Comparison of ENCODE assay signal across 18 cellular contexts in genomic region chr4:70712604-70713452, GRCh38. TPM values are rescaled to one million over a fixed set of nuclear protein-coding genes. Genes with fewer than 3 reads are reported as not detected.
A peak's percentile ranks its signal among the peaks of the same experiment; 100 is the strongest.
DNase-seq lines count a peak whose midpoint lies in the region; ATAC-seq, FAIRE-seq and TF ChIP-seq lines count a peak whose summit lies in the region.
"Had no signal": no experiment of that assay in that cellular context is flagged by ENCODE, and none has a peak within 500 bp of the region (broad histone marks: within the 10 kb centered on the region; RNA-seq: fewer than 3 reads in every experiment).

No MANE protein-coding gene starts in this region.

- H3K4me1 Mint-ChIP-seq in nephron progenitor cell = peaks cover 46% of the 10 kb centered on the region
- peaks cover 40% of the 10 kb centered on the region for H3K4me1 Mint-ChIP-seq in activated T-helper 2 cell treated with anti-CD3 and anti-CD28 coated beads, Interferon-gamma antibody, Interleukin-2, Interleukin-4, amounts not matched to agents 10 μg/mL and 5 μg/mL and 100 μg/mL, durations not matched to agents 14 hours and 24 hours and 36 hours (ENCODE audit: low read depth)

- no TSS peak for BruUV-seq in GM12878 (replicated peaks; lab: Mats Ljungman, UMichigan)

- CTCF ChIA-PET in GM12878 (lab: Yijun Ruan, JAX) = interaction anchor here (0.6 to 5.0 kb wide), 10 partner anchors 9 to 531 kb away, joined by 3 to 41 read pairs (median 4); partner anchors contain the start of gene RUFY3

- peak overlapping the region; percentile 37 for H2AFZ ChIP-seq in GM12878 (ENCODE audit: control insufficient read depth, low read depth, low read length)

- H3K27me3 ChIP-seq in DOHH2 (ENCODE audit: control insufficient read depth, low read length) (no peaks in the 10 kb centered on the region), GM12878 (replicated peaks in 1 of 2; ENCODE audit: control insufficient read depth in 2 of 2, insufficient read depth in 2 of 2, low read length in 1 of 2) (no peaks in the 10 kb centered on the region), HAP-1 (ENCODE audit: low read depth) (no peaks in the 10 kb centered on the region)
- H3K27me3 ChIP-seq: MG63, SJCRH30 had no signal

- H3K36me3 ChIP-seq in DOHH2 (ENCODE audit: control insufficient read depth, low read length) = peaks cover 4% of the 10 kb centered on the region; the same call in 1 of the 2 replicates
- no peaks in the 10 kb centered on the region for H3K36me3 ChIP-seq in GM12878 (ENCODE audit: control insufficient read depth in 2 of 2, insufficient read depth in 2 of 2, low read length in 1 of 2)
- H3K36me3 ChIP-seq in HAP-1 (replicated peaks) = no peaks in the 10 kb centered on the region
- H3K36me3 ChIP-seq: MG63, SJCRH30 had no signal

- no peaks in the 10 kb centered on the region for H3K36me3 Mint-ChIP-seq in nephron progenitor cell (ENCODE audit: low read depth)
- no peaks in the 10 kb centered on the region for H3K36me3 Mint-ChIP-seq in activated T-helper 2 cell treated with anti-CD3 and anti-CD28 coated beads, Interferon-gamma antibody, Interleukin-2, Interleukin-4, amounts not matched to agents 10 μg/mL and 5 μg/mL and 100 μg/mL, durations not matched to agents 14 hours and 24 hours and 36 hours (ENCODE audit: low read depth)
- H3K36me3 Mint-ChIP-seq: brain, mesothelial cell of epicardium had no signal

- no peak for FAIRE-seq in GM12878 (lab: Jason Lieb, UNC)
- FAIRE-seq: small intestine, TTC549 had no signal

- POLR2A ChIA-PET in GM12878 (lab: Charles Lee) = interaction anchor here (0.6 to 1.9 kb wide), 7 partner anchors 9 to 44 kb away, joined by 3 to 7 read pairs (median 5); no protein-coding TSS in a partner anchor

- intact Hi-C loops in GM12878 (cut with micrococcal nuclease; ENCODE audit: unreplicated experiment) = no loop called here
- intact Hi-C loops in activated T-helper 2 cell treated with anti-CD3 and anti-CD28 coated beads, Interferon-gamma antibody, Interleukin-2, Interleukin-4, amounts not matched to agents 10 μg/mL and 5 μg/mL and 100 μg/mL, durations not matched to agents 14 hours and 24 hours and 36 hours (cut with micrococcal nuclease) = no loop called here

- no peak for TF ChIP-seq RAD21 in GM12878 (IDR thresholded peaks at IDR 0.05; ENCODE audit: insufficient read depth, low read depth, low read length)

- TF ChIP-seq POLR2A in GM12878 (IDR thresholded peaks at IDR 0.05; ENCODE audit: low read depth, low read length) = no peak

- ATAC-seq in HG02885 (IDR thresholded peaks at IDR 0.05; ENCODE audit: poor library complexity, unreplicated experiment) (peak; percentile 6), GM12878 (no peak)

- no peak for DNase-seq in GM12878 (ENCODE audit: low read depth, low spot score)
- no peak for DNase-seq in nephron progenitor cell
- DNase-seq in cerebellum (ENCODE audit: low spot score) = no peak
- no peak for DNase-seq in activated T-helper 2 cell treated with anti-CD3 and anti-CD28 coated beads, Interferon-gamma antibody, Interleukin-2, Interleukin-4, amounts not matched to agents 10 μg/mL and 5 μg/mL and 100 μg/mL, durations not matched to agents 14 hours and 24 hours and 36 hours (ENCODE audit: low spot score)
- DNase-seq in inferior parietal cortex (ENCODE audit: extremely low spot score) = no peak
- no peak for DNase-seq in HAP-1 (ENCODE audit: low spot score in 2 of 2)
- DNase-seq: MG63, NCI-H2081 treated with DMSO at 0.1 percent for 48 hours, occipital lobe, SJCRH30, small intestine, substantia nigra had no signal

- H3K27ac Mint-ChIP-seq in nephron progenitor cell = peak overlapping the region; percentile 71
- no peak overlapping the region for H3K27ac Mint-ChIP-seq in activated T-helper 2 cell treated with anti-CD3 and anti-CD28 coated beads, Interferon-gamma antibody, Interleukin-2, Interleukin-4, amounts not matched to agents 10 μg/mL and 5 μg/mL and 100 μg/mL, durations not matched to agents 14 hours and 24 hours and 36 hours
- H3K27ac Mint-ChIP-seq: mesothelial cell of epicardium had no signal

- peak overlapping the region; percentile 42 for H3K27ac ChIP-seq in DOHH2 (ENCODE audit: low read depth, low read length)
- peak overlapping the region; percentile 72 for H3K27ac ChIP-seq in GM12878 (ENCODE audit: control insufficient read depth, insufficient read depth)
- H3K27ac ChIP-seq: SJCRH30 had no signal

- H3K4me1 ChIP-seq in DOHH2 (ENCODE audit: control insufficient read depth, low read length) (peaks cover 78% of the 10 kb centered on the region), GM12878 (ENCODE audit: control insufficient read depth, insufficient read depth, low read length) (peaks cover 33% of the 10 kb centered on the region), HAP-1 (peaks cover 14% of the 10 kb centered on the region)
- H3K4me1 ChIP-seq: SJCRH30 had no signal

- H3K9ac ChIP-seq in GM12878 (ENCODE audit: control insufficient read depth, insufficient read depth, low read length) = peak overlapping the region; percentile 62

- H3K4me3 ChIP-seq in DOHH2 (ENCODE audit: low read length) = peak overlapping the region; percentile 56
- peak overlapping the region; percentile 44 for H3K4me3 ChIP-seq in GM12878
- H3K4me3 ChIP-seq in HAP-1 = no peak overlapping the region
- H3K4me3 ChIP-seq: MG63, SJCRH30 had no signal

- TF ChIP-seq CTCF in DOHH2 (IDR thresholded peaks at IDR 0.05; ENCODE audit: low read depth, low read length, poor library complexity, severe bottlenecking) = no peak
- TF ChIP-seq CTCF in GM12878 (IDR thresholded peaks at IDR 0.05 in 2 of 3, conservative IDR thresholded peaks at IDR 0.05 in 1 of 3; ENCODE audit: control insufficient read depth in 2 of 3, extremely low read depth in 1 of 3, insufficient read depth in 1 of 3, low read depth in 3 of 3, low read length in 3 of 3) = no peak
- no peak for TF ChIP-seq CTCF in nephron progenitor cell (IDR thresholded peaks at IDR 0.05)

- no peaks in the 10 kb centered on the region for H4K20me1 ChIP-seq in DOHH2 (ENCODE audit: control insufficient read depth, insufficient read depth, low read depth, low read length)
- H4K20me1 ChIP-seq in GM12878 (ENCODE audit: control insufficient read depth, insufficient read depth) = no peaks in the 10 kb centered on the region

- H3K27me3 Mint-ChIP-seq in nephron progenitor cell (ENCODE audit: low read depth, poor library complexity) = peaks cover 5% of the 10 kb centered on the region
- no peaks in the 10 kb centered on the region for H3K27me3 Mint-ChIP-seq in activated T-helper 2 cell treated with anti-CD3 and anti-CD28 coated beads, Interferon-gamma antibody, Interleukin-2, Interleukin-4, amounts not matched to agents 10 μg/mL and 5 μg/mL and 100 μg/mL, durations not matched to agents 14 hours and 24 hours and 36 hours (ENCODE audit: low read depth)

- H3K9me3 Mint-ChIP-seq in nephron progenitor cell = no peaks in the 10 kb centered on the region
- no peaks in the 10 kb centered on the region for H3K9me3 Mint-ChIP-seq in activated T-helper 2 cell treated with anti-CD3 and anti-CD28 coated beads, Interferon-gamma antibody, Interleukin-2, Interleukin-4, amounts not matched to agents 10 μg/mL and 5 μg/mL and 100 μg/mL, durations not matched to agents 14 hours and 24 hours and 36 hours
- H3K9me3 Mint-ChIP-seq: brain, mesothelial cell of epicardium had no signal

- RAD21 ChIA-PET in GM12878 (lab: Charles Lee; ENCODE audit: unreplicated experiment) = interaction anchor here (0.9 to 4.8 kb wide), 7 partner anchors 9 to 281 kb away, joined by 3 to 43 read pairs (median 4); partner anchors contain the start of genes DCK and UTP3

- no peak overlapping the region for H3K4me3 Mint-ChIP-seq in nephron progenitor cell
- no peak overlapping the region for H3K4me3 Mint-ChIP-seq in activated T-helper 2 cell treated with anti-CD3 and anti-CD28 coated beads, Interferon-gamma antibody, Interleukin-2, Interleukin-4, amounts not matched to agents 10 μg/mL and 5 μg/mL and 100 μg/mL, durations not matched to agents 14 hours and 24 hours and 36 hours (ENCODE audit: low read depth)
- H3K4me3 Mint-ChIP-seq: mesothelial cell of epicardium had no signal

- 73% methylated on average over 7 of the region's 7 CpGs for WGBS in GM12878 (ENCODE audit: insufficient coverage, insufficient replicate concordance, low lambda C conversion rate, missing lambda C conversion rate)

- in situ Hi-C loops in GM12878 (cut with MboI) (no loop called here), HAP-1 (cut with MboI; ENCODE audit: low sequenced_read_pairs) (no loop called here)

- H3K79me2 ChIP-seq in DOHH2 (ENCODE audit: control insufficient read depth, low read length) (peaks cover 98% of the 10 kb centered on the region), GM12878 (ENCODE audit: control insufficient read depth, insufficient read depth, low read length) (no peaks in the 10 kb centered on the region; the same call in 1 of the 2 replicates)

- H3K4me2 ChIP-seq in DOHH2 (ENCODE audit: low read length) = peak overlapping the region; percentile 71
- peak overlapping the region; percentile 89 for H3K4me2 ChIP-seq in GM12878 (ENCODE audit: control insufficient read depth, insufficient read depth)

- H3K9me3 ChIP-seq in DOHH2 (ENCODE audit: control insufficient read depth, insufficient read depth, low read length) (no peaks in the 10 kb centered on the region), GM12878 (replicated peaks; ENCODE audit: control insufficient read depth, insufficient read depth, low read length) (no peaks in the 10 kb centered on the region), HAP-1 (no peaks in the 10 kb centered on the region)
- H3K9me3 ChIP-seq: MG63, SJCRH30 had no signal

- no peak for TF ChIP-seq EP300 in GM12878 (IDR thresholded peaks at IDR 0.05; ENCODE audit: borderline replicate concordance in 1 of 2, control insufficient read depth in 1 of 2, low read depth in 2 of 2, low read length in 2 of 2)

- H3F3A ChIP-seq in DOHH2 (ENCODE audit: control insufficient read depth, insufficient read depth) = no peaks in the 10 kb centered on the region

- SMC1A ChIA-PET in GM12878 (lab: Charles Lee; ENCODE audit: uncharacterized antibody, unreplicated experiment) = interaction anchor here (0.7 to 5.9 kb wide), 16 partner anchors 9 to 316 kb away, joined by 3 to 65 read pairs (median 4); partner anchors contain the start of genes RUFY3 and UTP3

- H3K9me2 ChIP-seq in DOHH2 (replicated peaks; ENCODE audit: control insufficient read depth, low read length) = no peaks in the 10 kb centered on the region

RNA-seq across cellular contexts. Expression of gene RUFY3, which starts 8.9 kb away (rescaled TPM):
- 41.0 and 44.3 TPM in 2 replicates for total RNA-seq in GM12878 (2013; cell fraction: nucleolus; rRNA removed)
- total RNA-seq in GM12878 (2014; rRNA removed) (20.9 and 23.9 TPM in 2 replicates), GM12878 (2014; rRNA removed; fragmentation: Illumina TruSeq; extraction: Trizol) (26.9 and 27.7 TPM in 2 replicates), GM12878 (2021) (22.5 and 28.3 TPM in 2 replicates), cerebellum (306 TPM)
- 9.8 TPM for polyA plus RNA-seq in GM12878 (2011; ENCODE audit: low read depth)
- polyA plus RNA-seq in GM12878 (2011; rRNA removed) (9.1 and 9.4 TPM in 2 replicates), GM12878 (2014; fragmentation: Illumina TruSeq; extraction: Trizol) (21.4 and 35.8 TPM in 2 replicates), GM12878 (2014; fragmentation: Nextera tagmentation; extraction: Ambion mirVana) (1 to 10 TPM; 6.5 to 7.3 TPM), GM12878 (2014; rRNA removed) (14.8 and 15.1 TPM in 2 replicates), GM12878 (2016; fragmentation: Nextera tagmentation; extraction: Ambion mirVana) (10 to 100 TPM in 1 of 2 experiments, 1 to 10 TPM in 1; 5.1 to 11.1 TPM)
- 1.9 and 2.9 TPM in 2 replicates for polyA plus RNA-seq in GM12878 (2011; cell fraction: cytosol; rRNA removed)
- 9.2 and 9.6 TPM in 2 replicates for polyA plus RNA-seq in GM12878 (2011; cell fraction: nucleus; rRNA removed)
- polyA plus RNA-seq in GM12878 (2012) = 10.1 and 12.5 TPM in 2 replicates
- polyA minus RNA-seq in GM12878 (2011; rRNA and poly(A)+ RNA removed) = 3.1 and 5.6 TPM in 2 replicates
- polyA minus RNA-seq in GM12878 (2011; cell fraction: cytosol; rRNA and poly(A)+ RNA removed) = 1.7 and 2.3 TPM in 2 replicates
- 4.6 and 7.8 TPM in 2 replicates for polyA minus RNA-seq in GM12878 (2011; cell fraction: nucleus; rRNA and poly(A)+ RNA removed)
- total RNA-seq in activated T-helper 2 cell treated with anti-CD3 and anti-CD28 coated beads, Interferon-gamma antibody, Interleukin-2, Interleukin-4, amounts not matched to agents 10 μg/mL and 5 μg/mL and 100 μg/mL, durations not matched to agents 14 hours and 24 hours and 36 hours = 20.5 and 22.3 TPM in 2 replicates

RNA-seq across cellular contexts. Expression of gene UTP3, which starts 24.5 kb away (rescaled TPM):
- total RNA-seq in GM12878 (2013; cell fraction: nucleolus; rRNA removed) = 16.7 and 17.2 TPM in 2 replicates
- 19.9 and 22.1 TPM in 2 replicates for total RNA-seq in GM12878 (2014; rRNA removed)
- 28.5 and 29.2 TPM in 2 replicates for total RNA-seq in GM12878 (2014; rRNA removed; fragmentation: Illumina TruSeq; extraction: Trizol)
- 33.3 and 34.2 TPM in 2 replicates for total RNA-seq in GM12878 (2021)
- polyA plus RNA-seq in GM12878 (2011; ENCODE audit: low read depth) = 25.5 TPM
- polyA plus RNA-seq in GM12878 (2011; rRNA removed) = 18.7 and 23.6 TPM in 2 replicates
- polyA plus RNA-seq in GM12878 (2011; cell fraction: cytosol; rRNA removed) = 12.4 and 14.0 TPM in 2 replicates
- polyA plus RNA-seq in GM12878 (2011; cell fraction: nucleus; rRNA removed) = 10.9 and 16.4 TPM in 2 replicates
- polyA plus RNA-seq in GM12878 (2012) = 32.8 and 41.8 TPM in 2 replicates
- 60.7 and 66.8 TPM in 2 replicates for polyA plus RNA-seq in GM12878 (2014; fragmentation: Illumina TruSeq; extraction: Trizol)
- 10 to 100 TPM; 15.8 to 21.1 TPM for polyA plus RNA-seq in GM12878 (2014; fragmentation: Nextera tagmentation; extraction: Ambion mirVana)
- 33.5 and 38.9 TPM in 2 replicates for polyA plus RNA-seq in GM12878 (2014; rRNA removed)
- 10 to 100 TPM; 21.5 to 23.4 TPM for polyA plus RNA-seq in GM12878 (2016; fragmentation: Nextera tagmentation; extraction: Ambion mirVana)
- 6.1 and 6.9 TPM in 2 replicates for polyA minus RNA-seq in GM12878 (2011; rRNA and poly(A)+ RNA removed)
- 3.3 and 4.9 TPM in 2 replicates for polyA minus RNA-seq in GM12878 (2011; cell fraction: cytosol; rRNA and poly(A)+ RNA removed)
- polyA minus RNA-seq in GM12878 (2011; cell fraction: nucleus; rRNA and poly(A)+ RNA removed) = 4.6 and 7.4 TPM in 2 replicates
- 10.5 TPM for total RNA-seq in cerebellum
- 44.1 and 46.3 TPM in 2 replicates for total RNA-seq in activated T-helper 2 cell treated with anti-CD3 and anti-CD28 coated beads, Interferon-gamma antibody, Interleukin-2, Interleukin-4, amounts not matched to agents 10 μg/mL and 5 μg/mL and 100 μg/mL, durations not matched to agents 14 hours and 24 hours and 36 hours

RNA-seq across cellular contexts. Expression of gene JCHAIN, which starts 46.5 kb away (rescaled TPM):
- total RNA-seq in GM12878 (2013; cell fraction: nucleolus; rRNA removed) = 113 and 148 TPM in 2 replicates
- total RNA-seq in GM12878 (2014; rRNA removed) = 284 and 330 TPM in 2 replicates
- 410 and 436 TPM in 2 replicates for total RNA-seq in GM12878 (2014; rRNA removed; fragmentation: Illumina TruSeq; extraction: Trizol)
- 276 and 280 TPM in 2 replicates for total RNA-seq in GM12878 (2021)
- 759 TPM for polyA plus RNA-seq in GM12878 (2011; ENCODE audit: low read depth)
- 183 and 188 TPM in 2 replicates for polyA plus RNA-seq in GM12878 (2011; rRNA removed)
- polyA plus RNA-seq in GM12878 (2011; cell fraction: cytosol; rRNA removed) = 123 and 126 TPM in 2 replicates
- 54.4 and 69.2 TPM in 2 replicates for polyA plus RNA-seq in GM12878 (2011; cell fraction: nucleus; rRNA removed)
- polyA plus RNA-seq in GM12878 (2012) = 415 and 928 TPM in 2 replicates
- polyA plus RNA-seq in GM12878 (2014; fragmentation: Illumina TruSeq; extraction: Trizol) = 787 and 820 TPM in 2 replicates
- polyA plus RNA-seq in GM12878 (2014; fragmentation: Nextera tagmentation; extraction: Ambion mirVana) = 1,000 to 10,000 TPM in 1 of 2 experiments, 100 to 1,000 TPM in 1; 617 to 1,045 TPM
- polyA plus RNA-seq in GM12878 (2014; rRNA removed) = 419 and 468 TPM in 2 replicates
- polyA plus RNA-seq in GM12878 (2016; fragmentation: Nextera tagmentation; extraction: Ambion mirVana) = 100 to 1,000 TPM; 505 to 555 TPM
- polyA minus RNA-seq in GM12878 (2011; rRNA and poly(A)+ RNA removed) = 120 and 211 TPM in 2 replicates
- 47.6 and 68.1 TPM in 2 replicates for polyA minus RNA-seq in GM12878 (2011; cell fraction: cytosol; rRNA and poly(A)+ RNA removed)
- 7.1 and 11.6 TPM in 2 replicates for polyA minus RNA-seq in GM12878 (2011; cell fraction: nucleus; rRNA and poly(A)+ RNA removed)
- total RNA-seq in cerebellum = 3.6 TPM
- not detected in 2 replicates for total RNA-seq in activated T-helper 2 cell treated with anti-CD3 and anti-CD28 coated beads, Interferon-gamma antibody, Interleukin-2, Interleukin-4, amounts not matched to agents 10 μg/mL and 5 μg/mL and 100 μg/mL, durations not matched to agents 14 hours and 24 hours and 36 hours
- total RNA-seq: activated CD8-positive, alpha-beta memory T cell treated with anti-CD3 and anti-CD28 coated beads for 36 hours; occipital lobe; SJCRH30 had no signal

Comparison
In these comparisons a context has a peak if more than half of its experiments do, and no peak if none do; other contexts are left out.
1. RNA of gene JCHAIN, which starts 46.5 kb away (total RNA-seq): 113 to 436 TPM in GM12878; 3.6 TPM in cerebellum (single experiment) and not detected in activated T-helper 2 cell treated with anti-CD3 and anti-CD28 coated beads, Interferon-gamma antibody, Interleukin-2, Interleukin-4, amounts not matched to agents 10 μg/mL and 5 μg/mL and 100 μg/mL, durations not matched to agents 14 hours and 24 hours and 36 hours; every median in the first group is over 10 times any median in the second.